ENCODE assay signal across 24 cellular contexts in the genomic region with DNA sequence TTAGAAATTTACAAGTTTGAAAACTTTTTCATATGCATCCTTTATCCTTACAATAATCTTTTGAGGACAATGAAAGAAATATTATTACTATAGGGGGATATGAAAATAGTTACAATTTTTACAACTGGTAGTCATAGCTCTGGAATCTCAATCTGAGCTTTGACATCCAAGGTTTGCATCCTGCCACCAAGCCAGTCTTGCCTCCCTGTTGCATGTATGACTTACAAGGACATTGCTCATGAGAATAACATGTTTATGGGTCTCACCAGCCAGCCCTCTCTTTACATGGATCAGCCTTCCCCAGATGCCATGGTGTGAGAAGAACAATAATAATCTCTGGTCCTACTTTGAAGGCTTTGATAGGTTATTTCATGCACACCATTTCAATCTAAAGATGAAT.
"Had no signal": no experiment of that assay in that cellular context is flagged by ENCODE, and none has a peak within 500 bp of the region (broad histone marks: within the 10 kb centered on the region; RNA-seq: fewer than 3 reads in every experiment).

No MANE protein-coding gene starts in this region.

- H3K4me1 Mint-ChIP-seq: activated B cell treated with CpG ODN at 0.5 μM for 24 hours; stimulated activated effector memory CD8-positive, alpha-beta T cell treated with anti-CD3 and anti-CD28 coated beads, Interleukin-12 subunit alpha, Interleukin-12 subunit beta, amount 100 ng/mL, for 72 hours had no signal

- DNase-seq: activated B cell treated with CpG ODN at 0.5 μM for 24 hours; activated CD8-positive, alpha-beta memory T cell treated with anti-CD3 and anti-CD28 coated beads for 24 hours; activated effector memory CD4-positive, alpha-beta T cell treated with anti-CD3 and anti-CD28 coated beads, Interleukin-2, amount 50 U/mL, for 16 hours; activated naive CD4-positive, alpha-beta T cell treated with anti-CD3 and anti-CD28 coated beads for 36 hours; heart left ventricle; kidney glomerular epithelial cell; lower lobe of right lung; mesenchymal stem cell; posterior cingulate gyrus; right lobe of liver; stimulated activated CD4-positive, alpha-beta T cell treated with anti-CD3 and anti-CD28 coated beads, Interleukin-4, amount 100 ng/mL, for 24 hours; T-helper 2 cell had no signal

- H3K4me1 ChIP-seq: esophagus muscularis mucosa, foreskin keratinocyte, heart left ventricle, lower lobe of right lung, right lobe of liver, vagina had no signal

- H3K27me3 Mint-ChIP-seq: activated B cell treated with CpG ODN at 0.5 μM for 24 hours; central memory CD8-positive, alpha-beta T cell; dendritic cell treated with granulocyte-macrophage colony-stimulating factor and Interleukin-4, amounts not matched to agents 40 ng/mL and 50 ng/mL, for 4 days; natural killer cell treated with Interleukin-12 subunit alpha and Interleukin-12 subunit beta and Interleukin-15 and Interleukin-18, amount 100 ng/mL, for 72 hours; stimulated activated naive CD8-positive, alpha-beta T cell treated with anti-CD3 and anti-CD28 coated beads, Interleukin-15, Interleukin-2, amounts not matched to agents 100 ng/mL and 50 ng/mL, for 24 hours; type B pancreatic cell had no signal

- ATAC-seq: foreskin keratinocyte; heart left ventricle; left lobe of liver; lower lobe of right lung; natural killer cell treated with Interleukin-12 subunit alpha and Interleukin-12 subunit beta and Interleukin-15 and Interleukin-18, amount 100 ng/mL, for 72 hours; right lobe of liver; stimulated activated effector memory CD8-positive, alpha-beta T cell treated with anti-CD3 and anti-CD28 coated beads, Interleukin-12 subunit alpha, Interleukin-12 subunit beta, amount 100 ng/mL, for 72 hours had no signal

- H3K9me3 ChIP-seq: esophagus muscularis mucosa, heart left ventricle, lower lobe of right lung, right lobe of liver, vagina had no signal

- H3K27ac Mint-ChIP-seq: activated B cell treated with CpG ODN at 0.5 μM for 24 hours; activated naive CD4-positive, alpha-beta T cell treated with anti-CD3 and anti-CD28 coated beads for 36 hours; activated T-helper 1 cell treated with anti-CD3 and anti-CD28 coated beads, Interleukin-12 subunit alpha, Interleukin-12 subunit beta, Interleukin-2, Interleukin-4 antibody, amounts not matched to agents 30 ng/mL and 10 ng/mL and 1 ng/mL, durations not matched to agents 14 hours and 24 hours and 36 hours; dendritic cell treated with granulocyte-macrophage colony-stimulating factor and Interleukin-4, amounts not matched to agents 40 ng/mL and 50 ng/mL, for 4 days; natural killer cell treated with Interleukin-12 subunit alpha and Interleukin-12 subunit beta and Interleukin-15 and Interleukin-18, amount 100 ng/mL, for 72 hours; stimulated activated effector memory CD8-positive, alpha-beta T cell treated with anti-CD3 and anti-CD28 coated beads, Interleukin-12 subunit alpha, Interleukin-12 subunit beta, amount 100 ng/mL, for 72 hours; stimulated activated naive CD8-positive, alpha-beta T cell treated with anti-CD3 and anti-CD28 coated beads, Interleukin-15, Interleukin-2, amounts not matched to agents 100 ng/mL and 50 ng/mL, for 24 hours; type B pancreatic cell had no signal

- H3K4me3 ChIP-seq: esophagus muscularis mucosa, heart left ventricle, lower lobe of right lung, right lobe of liver, skin epidermis, vagina had no signal

- H3K9me3 Mint-ChIP-seq: activated B cell treated with CpG ODN at 0.5 μM for 24 hours; activated naive CD4-positive, alpha-beta T cell treated with anti-CD3 and anti-CD28 coated beads for 36 hours; activated T-helper 1 cell treated with anti-CD3 and anti-CD28 coated beads, Interleukin-12 subunit alpha, Interleukin-12 subunit beta, Interleukin-2, Interleukin-4 antibody, amounts not matched to agents 30 ng/mL and 10 ng/mL and 1 ng/mL, durations not matched to agents 14 hours and 24 hours and 36 hours; central memory CD8-positive, alpha-beta T cell; dendritic cell treated with granulocyte-macrophage colony-stimulating factor and Interleukin-4, amounts not matched to agents 40 ng/mL and 50 ng/mL, for 4 days; natural killer cell treated with Interleukin-12 subunit alpha and Interleukin-12 subunit beta and Interleukin-15 and Interleukin-18, amount 100 ng/mL, for 72 hours; stimulated activated effector memory CD8-positive, alpha-beta T cell treated with anti-CD3 and anti-CD28 coated beads, Interleukin-12 subunit alpha, Interleukin-12 subunit beta, amount 100 ng/mL, for 72 hours; type B pancreatic cell had no signal

- H3K36me3 ChIP-seq: esophagus muscularis mucosa, heart left ventricle, lower lobe of right lung, right lobe of liver, vagina had no signal

- H3K36me3 Mint-ChIP-seq: natural killer cell treated with Interleukin-12 subunit alpha and Interleukin-12 subunit beta and Interleukin-15 and Interleukin-18, amount 100 ng/mL, for 72 hours; type B pancreatic cell had no signal

- H3K27me3 ChIP-seq: esophagus muscularis mucosa, heart left ventricle, right lobe of liver, vagina had no signal

- H3K27ac ChIP-seq: esophagus muscularis mucosa, foreskin keratinocyte, heart left ventricle, lower lobe of right lung, right lobe of liver, skin epidermis, vagina had no signal

- H3K4me3 Mint-ChIP-seq: activated B cell treated with CpG ODN at 0.5 μM for 24 hours; activated naive CD4-positive, alpha-beta T cell treated with anti-CD3 and anti-CD28 coated beads for 36 hours; activated T-helper 1 cell treated with anti-CD3 and anti-CD28 coated beads, Interleukin-12 subunit alpha, Interleukin-12 subunit beta, Interleukin-2, Interleukin-4 antibody, amounts not matched to agents 30 ng/mL and 10 ng/mL and 1 ng/mL, durations not matched to agents 14 hours and 24 hours and 36 hours; central memory CD8-positive, alpha-beta T cell; dendritic cell treated with granulocyte-macrophage colony-stimulating factor and Interleukin-4, amounts not matched to agents 40 ng/mL and 50 ng/mL, for 4 days; natural killer cell treated with Interleukin-12 subunit alpha and Interleukin-12 subunit beta and Interleukin-15 and Interleukin-18, amount 100 ng/mL, for 72 hours; stimulated activated effector memory CD8-positive, alpha-beta T cell treated with anti-CD3 and anti-CD28 coated beads, Interleukin-12 subunit alpha, Interleukin-12 subunit beta, amount 100 ng/mL, for 72 hours; stimulated activated naive CD8-positive, alpha-beta T cell treated with anti-CD3 and anti-CD28 coated beads, Interleukin-15, Interleukin-2, amounts not matched to agents 100 ng/mL and 50 ng/mL, for 24 hours; type B pancreatic cell had no signal
